8 cellular contexts compared by ENCODE assay signal in genomic region chr3:49500408-49501257, GRCh38. TPM values are rescaled to one million over a fixed set of nuclear protein-coding genes. Genes with fewer than 3 reads are reported as not detected.
A peak's percentile ranks its signal among the peaks of the same experiment; 100 is the strongest.
DNase-seq lines count a peak whose midpoint lies in the region; ATAC-seq lines count a peak whose summit lies in the region.

No MANE protein-coding gene starts in this region.

- H3K27ac ChIP-seq in CD4-positive, alpha-beta memory T cell (ENCODE audit: low read depth, low read length), result no peak overlapping the region

- no peaks in the 10 kb centered on the region for H3K27me3 ChIP-seq in CD4-positive, alpha-beta memory T cell (ENCODE audit: insufficient read depth, low read length)

- no peaks in the 10 kb centered on the region for H3K9me3 ChIP-seq in CD4-positive, alpha-beta memory T cell (ENCODE audit: control insufficient read depth in 1 of 2, low read length in 2 of 2)

- H3K36me3 ChIP-seq in CD4-positive, alpha-beta memory T cell (ENCODE audit: insufficient read depth, low read length), result peaks cover 3% of the 10 kb centered on the region

- H3K4me1 ChIP-seq in CD4-positive, alpha-beta memory T cell (ENCODE audit: insufficient read depth, low read length), result no peaks in the 10 kb centered on the region

- no peaks in the 10 kb centered on the region for H3K27me3 Mint-ChIP-seq in dendritic cell treated with granulocyte-macrophage colony-stimulating factor and Interleukin-4, amounts not matched to agents 40 ng/mL and 50 ng/mL, for 4 days
- no peaks in the 10 kb centered on the region for H3K27me3 Mint-ChIP-seq in CD4-positive, alpha-beta memory T cell

- peaks cover 30% of the 10 kb centered on the region for H3K4me1 Mint-ChIP-seq in dendritic cell treated with granulocyte-macrophage colony-stimulating factor and Interleukin-4, amounts not matched to agents 40 ng/mL and 50 ng/mL, for 4 days (ENCODE audit: low read depth)
- peaks cover 10 to 21% (median 16%) of the 10 kb centered on the region in 4 donors for H3K4me1 Mint-ChIP-seq in CD4-positive, alpha-beta memory T cell

- intact Hi-C loops in dendritic cell treated with granulocyte-macrophage colony-stimulating factor and Interleukin-4, amounts not matched to agents 40 ng/mL and 50 ng/mL, for 4 days (cut with micrococcal nuclease), result no loop called here
- intact Hi-C loops in CD4-positive, alpha-beta memory T cell (cut with micrococcal nuclease), result no loop called here

- no peaks in the 10 kb centered on the region for H3K9me3 Mint-ChIP-seq in dendritic cell treated with granulocyte-macrophage colony-stimulating factor and Interleukin-4, amounts not matched to agents 40 ng/mL and 50 ng/mL, for 4 days
- no peaks in the 10 kb centered on the region for H3K9me3 Mint-ChIP-seq in CD4-positive, alpha-beta memory T cell

- H3K36me3 Mint-ChIP-seq in dendritic cell treated with granulocyte-macrophage colony-stimulating factor and Interleukin-4, amounts not matched to agents 40 ng/mL and 50 ng/mL, for 4 days (ENCODE audit: low read depth), result peaks cover 18% of the 10 kb centered on the region
- H3K36me3 Mint-ChIP-seq in CD4-positive, alpha-beta memory T cell, result peaks cover 4% of the 10 kb centered on the region in 2 donors

- no peak overlapping the region for H3K4me3 ChIP-seq in CD4-positive, alpha-beta memory T cell (ENCODE audit: low read length in 2 of 2)

- POLR2A ChIA-PET in CD4-positive, alpha-beta memory T cell (lab: Charles Lee; ENCODE audit: partially characterized antibody), result no interaction called here

- peak overlapping the region; percentile 32 for H3K4me3 Mint-ChIP-seq in dendritic cell treated with granulocyte-macrophage colony-stimulating factor and Interleukin-4, amounts not matched to agents 40 ng/mL and 50 ng/mL, for 4 days
- no peak overlapping the region for H3K4me3 Mint-ChIP-seq in CD4-positive, alpha-beta memory T cell

- CTCF ChIA-PET in CD4-positive, alpha-beta memory T cell (lab: Charles Lee; ENCODE audit: partially characterized antibody), result interaction anchor here (0.6 kb wide), 1 partner anchor 18 kb away, joined by 3 read pairs; no protein-coding TSS in a partner anchor

- peak overlapping the region; percentile 86 for H3K27ac Mint-ChIP-seq in dendritic cell treated with granulocyte-macrophage colony-stimulating factor and Interleukin-4, amounts not matched to agents 40 ng/mL and 50 ng/mL, for 4 days
- H3K27ac Mint-ChIP-seq in CD4-positive, alpha-beta memory T cell, result peak overlapping the region in 2 of 7 donors; percentile 7 to 41

- DNase-seq in AG08396 (ENCODE audit: low spot score), result peak; percentile 88
- DNase-seq in NCI-H226, result peak; percentile 95
- DNase-seq in mucosa of gallbladder (ENCODE audit: low spot score), result peak; percentile 74
- DNase-seq in CD4-positive, alpha-beta memory T cell, result no peak
- no peak for DNase-seq in D341Med (ENCODE audit: low spot score)
- DNase-seq in UCSD-AML1 (lab: John Stamatoyannopoulos, UW; ENCODE audit: unreplicated experiment), result no peak

- no peak for ATAC-seq in activated CD4-positive, CD25-positive, alpha-beta regulatory T cell treated with anti-CD3 and anti-CD28 coated beads, Interleukin-2, amount 50 U/mL, for 24 hours

RNA-seq across cellular contexts. Expression of gene DAG1, which starts 30.6 kb away (rescaled TPM):
- total RNA-seq in mucosa of gallbladder, result 139 TPM
- 10 to 100 TPM; 15.3 to 18.0 TPM for total RNA-seq in CD4-positive, alpha-beta memory T cell
- polyA plus RNA-seq in CD4-positive, alpha-beta memory T cell, result 1 to 10 TPM; 2.7 to 5.0 TPM

RNA-seq across cellular contexts. Expression of gene BSN, which starts 53.6 kb away (rescaled TPM):
- total RNA-seq in mucosa of gallbladder, result 0.81 TPM
- total RNA-seq in CD4-positive, alpha-beta memory T cell, result under 1 TPM; 0.06 to 0.15 TPM
- polyA plus RNA-seq in CD4-positive, alpha-beta memory T cell, result under 1 TPM in 1 of 2 donors, not detected in 1; 0.01 TPM

Comparison
In these comparisons a context has a peak if more than half of its experiments do, and no peak if none do; other contexts are left out.
1. DNase-seq: peak in AG08396 (single experiment), NCI-H226 (single experiment) and mucosa of gallbladder (single experiment); none in CD4-positive, alpha-beta memory T cell (0 of 5), D341Med (single experiment) and UCSD-AML1 (single experiment).